2 cellular contexts compared by ENCODE assay signal in genomic region chr1:209837671-209838070, GRCh38.
TF ChIP-seq lines count a peak whose summit lies in the region.

No MANE protein-coding gene starts in this region.

TF ChIP-seq in liver, 16 proteins besides CTCF, POLR2A, EP300 and RAD21:
- TF ChIP-seq FOXA2 (IDR thresholded peaks at IDR 0.05) (no peak), JUND (IDR thresholded peaks at IDR 0.05) (no peak), ZBTB33 (IDR thresholded peaks at IDR 0.05) (no peak), YY1 (IDR thresholded peaks at IDR 0.05) (no peak), HNF4G (IDR thresholded peaks at IDR 0.05) (no peak), SP1 (IDR thresholded peaks at IDR 0.05) (no peak), HNF4A (conservative IDR thresholded peaks at IDR 0.05) (no peak), FOXA1 (IDR thresholded peaks at IDR 0.05) (no peak), ATF3 (IDR thresholded peaks at IDR 0.05) (no peak), GABPA (IDR thresholded peaks at IDR 0.05 in 1 of 2, conservative IDR thresholded peaks at IDR 0.05 in 1 of 2) (no peak), REST (IDR thresholded peaks at IDR 0.05) (no peak), MAX (IDR thresholded peaks at IDR 0.05) (no peak), TAF1 (conservative IDR thresholded peaks at IDR 0.05) (no peak), RXRA (IDR thresholded peaks at IDR 0.05) (no peak), NR2F2 (IDR thresholded peaks at IDR 0.05) (no peak), EGR1 (IDR thresholded peaks at IDR 0.05; ENCODE audit: low read depth in 2 of 2) (no peak)

TF ChIP-seq in HepG2, 621 proteins besides CTCF, POLR2A, EP300 and RAD21:
- TF ChIP-seq MXD4 (CRISPR knock-in tag; IDR thresholded peaks at IDR 0.05) (no peak), ZFP41 (CRISPR knock-in tag; IDR thresholded peaks at IDR 0.05; ENCODE audit: borderline replicate concordance) (no peak), ZNF251 (CRISPR knock-in tag; IDR thresholded peaks at IDR 0.05) (no peak), ZFP36L1 (CRISPR knock-in tag; IDR thresholded peaks at IDR 0.05) (no peak), NFIB (CRISPR knock-in tag; IDR thresholded peaks at IDR 0.05; ENCODE audit: borderline replicate concordance) (no peak), ZBTB42 (CRISPR knock-in tag; IDR thresholded peaks at IDR 0.05) (no peak), NFAT5 (CRISPR knock-in tag; IDR thresholded peaks at IDR 0.05) (no peak), ZNF891 (CRISPR knock-in tag; IDR thresholded peaks at IDR 0.05) (no peak), DBP (CRISPR knock-in tag; IDR thresholded peaks at IDR 0.05; ENCODE audit: not compliant biosample characterization) (no peak), RFX3 (CRISPR knock-in tag; IDR thresholded peaks at IDR 0.05) (no peak), ZNF747 (CRISPR knock-in tag; IDR thresholded peaks at IDR 0.05; ENCODE audit: borderline replicate concordance) (no peak)
TF ChIP-seq in HepG2: peak in this region for 0.
